Comparison of ENCODE assay signal across 1 cellular context in the genomic region with DNA sequence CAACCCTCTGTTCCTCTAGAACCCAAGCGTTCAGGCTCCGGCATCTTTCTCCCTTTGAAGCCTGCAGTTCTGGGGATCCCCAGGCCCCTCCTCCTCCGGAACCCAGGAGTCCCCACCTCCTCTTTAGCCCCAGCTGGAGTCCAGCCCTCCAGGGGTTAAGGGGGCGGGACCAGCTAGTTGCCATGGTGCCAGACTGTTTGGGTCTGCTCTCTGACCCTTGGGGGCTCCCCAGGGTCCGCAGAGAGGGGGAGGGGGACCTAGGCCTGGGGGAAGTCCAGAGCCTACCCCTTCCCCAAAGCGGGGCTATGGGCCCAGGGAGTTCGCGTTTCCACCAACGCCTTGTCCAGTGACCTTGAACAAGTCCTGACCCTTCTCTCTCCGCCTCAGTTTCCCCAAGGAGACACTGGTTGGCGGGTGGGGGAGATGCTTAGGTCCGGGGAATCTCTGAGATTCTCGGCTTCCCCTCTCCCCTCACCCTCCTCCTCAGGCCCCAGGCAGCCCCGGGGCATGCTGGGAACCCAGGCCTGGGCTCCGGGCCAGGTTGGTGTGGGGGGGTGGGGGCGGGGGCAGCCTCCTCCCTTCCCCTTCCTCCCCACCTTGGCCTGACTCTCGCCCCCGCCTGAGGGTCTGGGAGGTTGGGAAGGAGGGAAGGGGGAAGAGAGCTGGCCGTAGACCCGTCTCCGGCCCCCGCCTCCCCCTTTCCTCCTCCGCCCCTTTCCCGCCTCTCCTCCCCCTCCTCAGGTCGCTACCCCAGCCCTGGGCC.
A peak's percentile ranks its signal among the peaks of the same experiment; 100 is the strongest.
TF ChIP-seq lines count a peak whose summit lies in the region.

No MANE protein-coding gene starts in this region.

TF ChIP-seq in K562, 482 proteins besides CTCF, POLR2A, EP300 and RAD21 (continued from another document and continues in another):
- TF ChIP-seq, protein P1, sequence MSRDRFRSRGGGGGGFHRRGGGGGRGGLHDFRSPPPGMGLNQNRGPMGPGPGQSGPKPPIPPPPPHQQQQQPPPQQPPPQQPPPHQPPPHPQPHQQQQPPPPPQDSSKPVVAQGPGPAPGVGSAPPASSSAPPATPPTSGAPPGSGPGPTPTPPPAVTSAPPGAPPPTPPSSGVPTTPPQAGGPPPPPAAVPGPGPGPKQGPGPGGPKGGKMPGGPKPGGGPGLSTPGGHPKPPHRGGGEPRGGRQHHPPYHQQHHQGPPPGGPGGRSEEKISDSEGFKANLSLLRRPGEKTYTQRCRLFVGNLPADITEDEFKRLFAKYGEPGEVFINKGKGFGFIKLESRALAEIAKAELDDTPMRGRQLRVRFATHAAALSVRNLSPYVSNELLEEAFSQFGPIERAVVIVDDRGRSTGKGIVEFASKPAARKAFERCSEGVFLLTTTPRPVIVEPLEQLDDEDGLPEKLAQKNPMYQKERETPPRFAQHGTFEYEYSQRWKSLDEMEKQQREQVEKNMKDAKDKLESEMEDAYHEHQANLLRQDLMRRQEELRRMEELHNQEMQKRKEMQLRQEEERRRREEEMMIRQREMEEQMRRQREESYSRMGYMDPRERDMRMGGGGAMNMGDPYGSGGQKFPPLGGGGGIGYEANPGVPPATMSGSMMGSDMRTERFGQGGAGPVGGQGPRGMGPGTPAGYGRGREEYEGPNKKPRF (IDR thresholded peaks at IDR 0.05; ENCODE audit: low read depth, low read length) = no peak
- TF ChIP-seq ZNF589 (CRISPR knock-in tag; IDR thresholded peaks at IDR 0.05; ENCODE audit: low read depth) = no peak
- TF ChIP-seq, protein P2, sequence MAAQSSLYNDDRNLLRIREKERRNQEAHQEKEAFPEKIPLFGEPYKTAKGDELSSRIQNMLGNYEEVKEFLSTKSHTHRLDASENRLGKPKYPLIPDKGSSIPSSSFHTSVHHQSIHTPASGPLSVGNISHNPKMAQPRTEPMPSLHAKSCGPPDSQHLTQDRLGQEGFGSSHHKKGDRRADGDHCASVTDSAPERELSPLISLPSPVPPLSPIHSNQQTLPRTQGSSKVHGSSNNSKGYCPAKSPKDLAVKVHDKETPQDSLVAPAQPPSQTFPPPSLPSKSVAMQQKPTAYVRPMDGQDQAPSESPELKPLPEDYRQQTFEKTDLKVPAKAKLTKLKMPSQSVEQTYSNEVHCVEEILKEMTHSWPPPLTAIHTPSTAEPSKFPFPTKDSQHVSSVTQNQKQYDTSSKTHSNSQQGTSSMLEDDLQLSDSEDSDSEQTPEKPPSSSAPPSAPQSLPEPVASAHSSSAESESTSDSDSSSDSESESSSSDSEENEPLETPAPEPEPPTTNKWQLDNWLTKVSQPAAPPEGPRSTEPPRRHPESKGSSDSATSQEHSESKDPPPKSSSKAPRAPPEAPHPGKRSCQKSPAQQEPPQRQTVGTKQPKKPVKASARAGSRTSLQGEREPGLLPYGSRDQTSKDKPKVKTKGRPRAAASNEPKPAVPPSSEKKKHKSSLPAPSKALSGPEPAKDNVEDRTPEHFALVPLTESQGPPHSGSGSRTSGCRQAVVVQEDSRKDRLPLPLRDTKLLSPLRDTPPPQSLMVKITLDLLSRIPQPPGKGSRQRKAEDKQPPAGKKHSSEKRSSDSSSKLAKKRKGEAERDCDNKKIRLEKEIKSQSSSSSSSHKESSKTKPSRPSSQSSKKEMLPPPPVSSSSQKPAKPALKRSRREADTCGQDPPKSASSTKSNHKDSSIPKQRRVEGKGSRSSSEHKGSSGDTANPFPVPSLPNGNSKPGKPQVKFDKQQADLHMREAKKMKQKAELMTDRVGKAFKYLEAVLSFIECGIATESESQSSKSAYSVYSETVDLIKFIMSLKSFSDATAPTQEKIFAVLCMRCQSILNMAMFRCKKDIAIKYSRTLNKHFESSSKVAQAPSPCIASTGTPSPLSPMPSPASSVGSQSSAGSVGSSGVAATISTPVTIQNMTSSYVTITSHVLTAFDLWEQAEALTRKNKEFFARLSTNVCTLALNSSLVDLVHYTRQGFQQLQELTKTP (IDR thresholded peaks at IDR 0.05; ENCODE audit: low read depth in 1 of 2, partially characterized antibody in 2 of 2) = no peak
- no peak for TF ChIP-seq ZNF668 (CRISPR knock-in tag; IDR thresholded peaks at IDR 0.05)
- TF ChIP-seq KLF16 (IDR thresholded peaks at IDR 0.05) = no peak
- TF ChIP-seq XRCC3 (IDR thresholded peaks at IDR 0.05) = no peak
- no peak for TF ChIP-seq EHMT2 (IDR thresholded peaks at IDR 0.05)
- no peak for TF ChIP-seq RBM22 (IDR thresholded peaks at IDR 0.05; ENCODE audit: low read depth, low read length, poor library complexity, severe bottlenecking)
- no peak for TF ChIP-seq POLR2B (IDR thresholded peaks at IDR 0.05; ENCODE audit: low read depth, partially characterized antibody)
- no peak for TF ChIP-seq HNRNPLL (IDR thresholded peaks at IDR 0.05; ENCODE audit: low read depth, low read length, poor library complexity, severe bottlenecking)
- no peak for TF ChIP-seq FUS (optimal IDR thresholded peaks at IDR 0.05; ENCODE audit: low read depth, low read length)
- no peak for TF ChIP-seq MTF1 (CRISPR knock-in tag; IDR thresholded peaks at IDR 0.05; ENCODE audit: borderline replicate concordance)
- TF ChIP-seq LCOR (CRISPR knock-in tag; IDR thresholded peaks at IDR 0.05) = no peak
- TF ChIP-seq POLR2AphosphoS5 (IDR thresholded peaks at IDR 0.05; ENCODE audit: control insufficient read depth, insufficient read depth, low read depth, low read length) = no peak
- peak; percentile 66 for TF ChIP-seq NFIX (CRISPR knock-in tag; IDR thresholded peaks at IDR 0.05; ENCODE audit: low read depth)
- no peak for TF ChIP-seq BDP1 (IDR thresholded peaks at IDR 0.05; ENCODE audit: insufficient read depth, insufficient read length)
- TF ChIP-seq, protein P3, sequence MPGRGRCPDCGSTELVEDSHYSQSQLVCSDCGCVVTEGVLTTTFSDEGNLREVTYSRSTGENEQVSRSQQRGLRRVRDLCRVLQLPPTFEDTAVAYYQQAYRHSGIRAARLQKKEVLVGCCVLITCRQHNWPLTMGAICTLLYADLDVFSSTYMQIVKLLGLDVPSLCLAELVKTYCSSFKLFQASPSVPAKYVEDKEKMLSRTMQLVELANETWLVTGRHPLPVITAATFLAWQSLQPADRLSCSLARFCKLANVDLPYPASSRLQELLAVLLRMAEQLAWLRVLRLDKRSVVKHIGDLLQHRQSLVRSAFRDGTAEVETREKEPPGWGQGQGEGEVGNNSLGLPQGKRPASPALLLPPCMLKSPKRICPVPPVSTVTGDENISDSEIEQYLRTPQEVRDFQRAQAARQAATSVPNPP (IDR thresholded peaks at IDR 0.05; ENCODE audit: borderline replicate concordance, insufficient read depth, insufficient read length) = no peak
- TF ChIP-seq, protein P4, sequence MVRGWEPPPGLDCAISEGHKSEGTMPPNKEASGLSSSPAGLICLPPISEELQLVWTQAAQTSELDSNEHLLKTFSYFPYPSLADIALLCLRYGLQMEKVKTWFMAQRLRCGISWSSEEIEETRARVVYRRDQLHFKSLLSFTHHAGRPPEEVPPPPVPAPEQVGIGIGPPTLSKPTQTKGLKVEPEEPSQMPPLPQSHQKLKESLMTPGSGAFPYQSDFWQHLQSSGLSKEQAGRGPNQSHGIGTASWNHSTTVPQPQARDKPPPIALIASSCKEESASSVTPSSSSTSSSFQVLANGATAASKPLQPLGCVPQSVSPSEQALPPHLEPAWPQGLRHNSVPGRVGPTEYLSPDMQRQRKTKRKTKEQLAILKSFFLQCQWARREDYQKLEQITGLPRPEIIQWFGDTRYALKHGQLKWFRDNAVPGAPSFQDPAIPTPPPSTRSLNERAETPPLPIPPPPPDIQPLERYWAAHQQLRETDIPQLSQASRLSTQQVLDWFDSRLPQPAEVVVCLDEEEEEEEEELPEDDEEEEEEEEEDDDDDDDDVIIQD (CRISPR knock-in tag; IDR thresholded peaks at IDR 0.05) = no peak
- no peak for TF ChIP-seq ARNT (IDR thresholded peaks at IDR 0.05)
- TF ChIP-seq NELFE (IDR thresholded peaks at IDR 0.05; ENCODE audit: insufficient read depth, insufficient read length) = no peak
- TF ChIP-seq TARDBP (IDR thresholded peaks at IDR 0.05) = no peak
- TF ChIP-seq ZZZ3 (IDR thresholded peaks at IDR 0.05) = no peak
- no peak for TF ChIP-seq GABPB2 (CRISPR knock-in tag; conservative IDR thresholded peaks at IDR 0.05)
- TF ChIP-seq, protein P5, sequence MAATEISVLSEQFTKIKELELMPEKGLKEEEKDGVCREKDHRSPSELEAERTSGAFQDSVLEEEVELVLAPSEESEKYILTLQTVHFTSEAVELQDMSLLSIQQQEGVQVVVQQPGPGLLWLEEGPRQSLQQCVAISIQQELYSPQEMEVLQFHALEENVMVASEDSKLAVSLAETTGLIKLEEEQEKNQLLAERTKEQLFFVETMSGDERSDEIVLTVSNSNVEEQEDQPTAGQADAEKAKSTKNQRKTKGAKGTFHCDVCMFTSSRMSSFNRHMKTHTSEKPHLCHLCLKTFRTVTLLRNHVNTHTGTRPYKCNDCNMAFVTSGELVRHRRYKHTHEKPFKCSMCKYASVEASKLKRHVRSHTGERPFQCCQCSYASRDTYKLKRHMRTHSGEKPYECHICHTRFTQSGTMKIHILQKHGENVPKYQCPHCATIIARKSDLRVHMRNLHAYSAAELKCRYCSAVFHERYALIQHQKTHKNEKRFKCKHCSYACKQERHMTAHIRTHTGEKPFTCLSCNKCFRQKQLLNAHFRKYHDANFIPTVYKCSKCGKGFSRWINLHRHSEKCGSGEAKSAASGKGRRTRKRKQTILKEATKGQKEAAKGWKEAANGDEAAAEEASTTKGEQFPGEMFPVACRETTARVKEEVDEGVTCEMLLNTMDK (IDR thresholded peaks at IDR 0.05; ENCODE audit: borderline replicate concordance, insufficient read depth, low read depth, low read length, poor library complexity, severe bottlenecking) = no peak
- TF ChIP-seq, protein P6, sequence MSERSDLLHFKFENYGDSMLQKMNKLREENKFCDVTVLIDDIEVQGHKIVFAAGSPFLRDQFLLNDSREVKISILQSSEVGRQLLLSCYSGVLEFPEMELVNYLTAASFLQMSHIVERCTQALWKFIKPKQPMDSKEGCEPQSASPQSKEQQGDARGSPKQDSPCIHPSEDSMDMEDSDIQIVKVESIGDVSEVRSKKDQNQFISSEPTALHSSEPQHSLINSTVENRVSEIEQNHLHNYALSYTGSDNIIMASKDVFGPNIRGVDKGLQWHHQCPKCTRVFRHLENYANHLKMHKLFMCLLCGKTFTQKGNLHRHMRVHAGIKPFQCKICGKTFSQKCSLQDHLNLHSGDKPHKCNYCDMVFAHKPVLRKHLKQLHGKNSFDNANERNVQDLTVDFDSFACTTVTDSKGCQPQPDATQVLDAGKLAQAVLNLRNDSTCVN (CRISPR knock-in tag; IDR thresholded peaks at IDR 0.05) = no peak
- TF ChIP-seq FOXA3 (CRISPR knock-in tag; conservative IDR thresholded peaks at IDR 0.05 in 1 of 2, IDR thresholded peaks at IDR 0.05 in 1 of 2) = no peak
- no peak for TF ChIP-seq SAFB2 (IDR thresholded peaks at IDR 0.05; ENCODE audit: borderline replicate concordance, low read depth, low read length, severe bottlenecking)
- peak; percentile 74; the same call in 1 of the 2 replicates for TF ChIP-seq GATAD2B (IDR thresholded peaks at IDR 0.05; ENCODE audit: borderline replicate concordance)
- TF ChIP-seq SIN3A (IDR thresholded peaks at IDR 0.05; ENCODE audit: borderline replicate concordance in 2 of 2, control insufficient read depth in 1 of 2, low read depth in 2 of 2, low read length in 2 of 2) = 0 out of 4 replicates have a peak, but pooled peaks of 1 of the 2 experiments have one; percentile 53
- TF ChIP-seq, protein P7, sequence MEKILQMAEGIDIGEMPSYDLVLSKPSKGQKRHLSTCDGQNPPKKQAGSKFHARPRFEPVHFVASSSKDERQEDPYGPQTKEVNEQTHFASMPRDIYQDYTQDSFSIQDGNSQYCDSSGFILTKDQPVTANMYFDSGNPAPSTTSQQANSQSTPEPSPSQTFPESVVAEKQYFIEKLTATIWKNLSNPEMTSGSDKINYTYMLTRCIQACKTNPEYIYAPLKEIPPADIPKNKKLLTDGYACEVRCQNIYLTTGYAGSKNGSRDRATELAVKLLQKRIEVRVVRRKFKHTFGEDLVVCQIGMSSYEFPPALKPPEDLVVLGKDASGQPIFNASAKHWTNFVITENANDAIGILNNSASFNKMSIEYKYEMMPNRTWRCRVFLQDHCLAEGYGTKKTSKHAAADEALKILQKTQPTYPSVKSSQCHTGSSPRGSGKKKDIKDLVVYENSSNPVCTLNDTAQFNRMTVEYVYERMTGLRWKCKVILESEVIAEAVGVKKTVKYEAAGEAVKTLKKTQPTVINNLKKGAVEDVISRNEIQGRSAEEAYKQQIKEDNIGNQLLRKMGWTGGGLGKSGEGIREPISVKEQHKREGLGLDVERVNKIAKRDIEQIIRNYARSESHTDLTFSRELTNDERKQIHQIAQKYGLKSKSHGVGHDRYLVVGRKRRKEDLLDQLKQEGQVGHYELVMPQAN (IDR thresholded peaks at IDR 0.05; ENCODE audit: borderline replicate concordance) = no peak
- TF ChIP-seq BHLHE40 (IDR thresholded peaks at IDR 0.05; ENCODE audit: low read length) = no peak
- no peak for TF ChIP-seq ZNF347 (CRISPR knock-in tag; IDR thresholded peaks at IDR 0.05; ENCODE audit: low read depth)
- TF ChIP-seq PCBP1 (IDR thresholded peaks at IDR 0.05; ENCODE audit: low read depth, low read length, poor library complexity, severe bottlenecking) = peak; percentile 48
- no peak for TF ChIP-seq HDGF (IDR thresholded peaks at IDR 0.05)
- TF ChIP-seq, protein P8, sequence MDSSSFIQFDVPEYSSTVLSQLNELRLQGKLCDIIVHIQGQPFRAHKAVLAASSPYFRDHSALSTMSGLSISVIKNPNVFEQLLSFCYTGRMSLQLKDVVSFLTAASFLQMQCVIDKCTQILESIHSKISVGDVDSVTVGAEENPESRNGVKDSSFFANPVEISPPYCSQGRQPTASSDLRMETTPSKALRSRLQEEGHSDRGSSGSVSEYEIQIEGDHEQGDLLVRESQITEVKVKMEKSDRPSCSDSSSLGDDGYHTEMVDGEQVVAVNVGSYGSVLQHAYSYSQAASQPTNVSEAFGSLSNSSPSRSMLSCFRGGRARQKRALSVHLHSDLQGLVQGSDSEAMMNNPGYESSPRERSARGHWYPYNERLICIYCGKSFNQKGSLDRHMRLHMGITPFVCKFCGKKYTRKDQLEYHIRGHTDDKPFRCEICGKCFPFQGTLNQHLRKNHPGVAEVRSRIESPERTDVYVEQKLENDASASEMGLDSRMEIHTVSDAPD (CRISPR knock-in tag; IDR thresholded peaks at IDR 0.05) = no peak
- TF ChIP-seq HDAC2 (IDR thresholded peaks at IDR 0.05) = peak; percentile 48; the same call in 1 of the 2 replicates
- no peak for TF ChIP-seq SIX5 (IDR thresholded peaks at IDR 0.05; ENCODE audit: borderline replicate concordance in 1 of 2, insufficient read depth in 1 of 2, low read depth in 1 of 2, low read length in 2 of 2)
- TF ChIP-seq, protein P9, sequence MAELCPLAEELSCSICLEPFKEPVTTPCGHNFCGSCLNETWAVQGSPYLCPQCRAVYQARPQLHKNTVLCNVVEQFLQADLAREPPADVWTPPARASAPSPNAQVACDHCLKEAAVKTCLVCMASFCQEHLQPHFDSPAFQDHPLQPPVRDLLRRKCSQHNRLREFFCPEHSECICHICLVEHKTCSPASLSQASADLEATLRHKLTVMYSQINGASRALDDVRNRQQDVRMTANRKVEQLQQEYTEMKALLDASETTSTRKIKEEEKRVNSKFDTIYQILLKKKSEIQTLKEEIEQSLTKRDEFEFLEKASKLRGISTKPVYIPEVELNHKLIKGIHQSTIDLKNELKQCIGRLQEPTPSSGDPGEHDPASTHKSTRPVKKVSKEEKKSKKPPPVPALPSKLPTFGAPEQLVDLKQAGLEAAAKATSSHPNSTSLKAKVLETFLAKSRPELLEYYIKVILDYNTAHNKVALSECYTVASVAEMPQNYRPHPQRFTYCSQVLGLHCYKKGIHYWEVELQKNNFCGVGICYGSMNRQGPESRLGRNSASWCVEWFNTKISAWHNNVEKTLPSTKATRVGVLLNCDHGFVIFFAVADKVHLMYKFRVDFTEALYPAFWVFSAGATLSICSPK (IDR thresholded peaks at IDR 0.05; ENCODE audit: borderline replicate concordance) = no peak
- 0 out of 2 replicates have a peak, but pooled peaks have one; percentile 29 for TF ChIP-seq GTF2E2 (tag; IDR thresholded peaks at IDR 0.05)
- TF ChIP-seq ZNF695 (CRISPR knock-in tag; IDR thresholded peaks at IDR 0.05) = no peak
- no peak for TF ChIP-seq ZBTB8A (IDR thresholded peaks at IDR 0.05; ENCODE audit: partially characterized antibody)
- TF ChIP-seq STAG1 (CRISPR knock-in tag; IDR thresholded peaks at IDR 0.05; ENCODE audit: borderline replicate concordance) = no peak
- no peak for TF ChIP-seq ZNF217 (CRISPR knock-in tag; IDR thresholded peaks at IDR 0.05)
